Comparison of ENCODE assay signal across 8 cellular contexts in genomic region chr2:33412920-33413319, GRCh38.
DNase-seq lines count a peak whose midpoint lies in the region; ATAC-seq and TF ChIP-seq lines count a peak whose summit lies in the region.

No MANE protein-coding gene starts in this region.

- peak; percentile 58 for TF ChIP-seq CTCF in astrocyte of the cerebellum (IDR thresholded peaks at IDR 0.05; ENCODE audit: low read depth, low read length, missing control alignments)

- ATAC-seq in GM19395 (IDR thresholded peaks at IDR 0.05; ENCODE audit: unreplicated experiment): no peak

- no peak overlapping the region for H3K4me3 ChIP-seq in astrocyte of the cerebellum (ENCODE audit: low read depth, low read length)

- in situ Hi-C loops in astrocyte of the cerebellum (cut with HindIII; ENCODE audit: low sequenced_read_pairs): loop anchor here (5.0 kb wide), 1 partner anchor 54 kb away; no protein-coding TSS in a partner anchor

- DNase-seq in CD1c-positive myeloid dendritic cell (ENCODE audit: extremely low spot score) (peak; percentile 6), HT1080 (ENCODE audit: low read depth) (peak; percentile 68), astrocyte of the cerebellum (ENCODE audit: low read depth) (peak; percentile 38), left kidney (ENCODE audit: low read depth, low spot score) (peak; percentile 13), epidermal melanocyte (ENCODE audit: insufficient read length, low spot score) (no peak), DMS153 treated with DMSO at 0.1 percent for 48 hours (lab: John Stamatoyannopoulos, UW; ENCODE audit: unreplicated experiment) (no peak), activated T-cell treated with anti-CD3 and anti-CD28 coated beads for 4 hours (no peak)

Comparison
In these comparisons a context has a peak if more than half of its experiments do, and no peak if none do; other contexts are left out.
1. DNase-seq: peak in CD1c-positive myeloid dendritic cell (single experiment), HT1080 (single experiment), astrocyte of the cerebellum (single experiment) and left kidney (single experiment); none in epidermal melanocyte (single experiment), DMS153 treated with DMSO at 0.1 percent for 48 hours (single experiment) and activated T-cell treated with anti-CD3 and anti-CD28 coated beads for 4 hours (single experiment).